Comparison of ENCODE assay signal across 2 cellular contexts in genomic region chr13:49235856-49236431, GRCh38.
TF ChIP-seq lines count a peak whose summit lies in the region.

No MANE protein-coding gene starts in this region.

TF ChIP-seq in liver, 16 proteins besides CTCF, POLR2A, EP300 and RAD21:
- TF ChIP-seq GABPA (IDR thresholded peaks at IDR 0.05 in 1 of 2, conservative IDR thresholded peaks at IDR 0.05 in 1 of 2) (no peak), SP1 (IDR thresholded peaks at IDR 0.05) (peak; percentile 25), TAF1 (conservative IDR thresholded peaks at IDR 0.05) (no peak), JUND (IDR thresholded peaks at IDR 0.05) (no peak), FOXA1 (IDR thresholded peaks at IDR 0.05) (no peak), RXRA (IDR thresholded peaks at IDR 0.05) (peak; percentile 14 to 23), YY1 (IDR thresholded peaks at IDR 0.05) (peak; percentile 11)

TF ChIP-seq in HepG2, 621 proteins besides CTCF, POLR2A, EP300 and RAD21:
- no peak for TF ChIP-seq GATAD2A (CRISPR knock-in tag; IDR thresholded peaks at IDR 0.05)
